In the genomic region with DNA sequence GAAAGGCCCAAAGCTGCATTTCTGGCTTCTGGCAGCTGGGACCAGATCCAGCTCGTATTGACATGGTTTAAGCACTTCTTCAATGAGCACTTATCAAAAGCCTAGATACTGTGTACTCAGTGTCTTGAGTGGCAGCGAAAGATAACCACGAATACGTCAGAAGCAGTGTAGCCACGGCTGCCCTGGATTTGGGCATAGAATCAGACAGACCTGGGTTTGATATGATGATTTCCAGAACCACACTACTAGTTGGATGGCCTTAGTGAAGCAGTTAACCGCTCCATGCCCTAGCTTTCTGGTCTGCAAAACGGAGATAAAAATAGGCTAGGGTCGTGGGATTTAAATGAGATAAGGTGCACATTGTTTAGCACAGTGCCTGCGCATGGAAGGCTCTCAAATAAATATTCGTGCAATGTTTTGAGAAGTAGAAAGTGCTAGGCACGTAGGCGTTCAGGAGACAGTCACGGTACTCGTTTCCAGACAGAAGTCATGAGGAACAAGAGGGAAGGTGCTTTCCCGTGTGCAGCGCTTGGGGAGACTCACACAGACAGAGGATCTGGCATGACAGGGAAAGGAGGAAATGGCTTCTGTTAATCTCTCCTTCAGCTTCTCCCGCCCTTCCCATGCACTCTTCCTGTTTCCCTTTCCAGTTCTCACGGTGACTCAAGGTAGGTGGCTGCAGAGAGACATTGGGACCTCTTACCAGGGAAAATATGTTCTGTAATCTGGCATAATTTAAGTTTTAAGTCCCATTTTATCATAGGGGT, we compare ENCODE assay signal across 8 cellular contexts.
DNase-seq lines count a peak whose midpoint lies in the region; ATAC-seq and TF ChIP-seq lines count a peak whose summit lies in the region.

No MANE protein-coding gene starts in this region.

- POLR2A ChIA-PET in activated CD8-positive, alpha-beta T cell treated with anti-CD3 and anti-CD28 coated beads, Interleukin-2, amount 10 ng/mL, durations not matched to agents 7 days and 5 days (lab: Charles Lee) = interaction anchor here (0.6 to 3.5 kb wide), 20 partner anchors 9 to 535 kb away, joined by 3 to 69 read pairs (median 6); a partner anchor contains a TSS

- DNase-seq in activated naive CD4-positive, alpha-beta T cell treated with Interleukin-2 at 50 U/mL for 16 hours = peak; percentile 42
- DNase-seq in activated naive CD4-positive, alpha-beta T cell (lab: John Stamatoyannopoulos, UW) = no peak
- DNase-seq in activated CD8-positive, alpha-beta T cell treated with anti-CD3 and anti-CD28 coated beads, Interleukin-2, amount 10 ng/mL, durations not matched to agents 7 days and 5 days = no peak
- DNase-seq in head of caudate nucleus (peak in 25 of 42 donors; percentile 14 to 71 (median 42)), retinal pigment epithelial cell (ENCODE audit: low read depth) (peak; percentile 27), SW480 (ENCODE audit: low spot score) (no peak), NCI-H2171 (lab: John Stamatoyannopoulos, UW) (no peak)

- intact Hi-C loops in head of caudate nucleus (cut with DNase I) = loop anchor here (2.0 to 10.0 kb wide), 4 partner anchors 39 to 552 kb away; a partner anchor contains a TSS

- H3K4me3 ChIP-seq in retinal pigment epithelial cell (ENCODE audit: low read length) = peak overlapping the region; percentile 29

- CTCF ChIA-PET in activated CD8-positive, alpha-beta T cell treated with anti-CD3 and anti-CD28 coated beads, Interleukin-2, amount 10 ng/mL, durations not matched to agents 7 days and 5 days (lab: Charles Lee) = interaction anchor here (0.7 to 11.2 kb wide), 18 partner anchors 9 to 939 kb away, joined by 3 to 301 read pairs (median 5); a partner anchor contains a TSS

- no peaks in the 10 kb centered on the region for H3K9me3 Mint-ChIP-seq in activated CD8-positive, alpha-beta T cell treated with anti-CD3 and anti-CD28 coated beads, Interleukin-2, amount 10 ng/mL, durations not matched to agents 7 days and 5 days (ENCODE audit: insufficient read depth)

- no peaks in the 10 kb centered on the region for H3K36me3 Mint-ChIP-seq in activated CD8-positive, alpha-beta T cell treated with anti-CD3 and anti-CD28 coated beads, Interleukin-2, amount 10 ng/mL, durations not matched to agents 7 days and 5 days (ENCODE audit: low read depth)

- peak overlapping the region; percentile 94 for H3K27ac Mint-ChIP-seq in activated CD8-positive, alpha-beta T cell treated with anti-CD3 and anti-CD28 coated beads, Interleukin-2, amount 10 ng/mL, durations not matched to agents 7 days and 5 days

- peak; percentile 18 for ATAC-seq in HG03457 (IDR thresholded peaks at IDR 0.05; ENCODE audit: unreplicated experiment)
- ATAC-seq in activated CD8-positive, alpha-beta T cell treated with anti-CD3 and anti-CD28 coated beads, Interleukin-2, amount 10 ng/mL, durations not matched to agents 7 days and 5 days = peak; percentile 29

- H3K4me3 Mint-ChIP-seq in activated CD8-positive, alpha-beta T cell treated with anti-CD3 and anti-CD28 coated beads, Interleukin-2, amount 10 ng/mL, durations not matched to agents 7 days and 5 days = peak overlapping the region; percentile 80

- peaks cover 51% of the 10 kb centered on the region for H3K4me1 Mint-ChIP-seq in activated CD8-positive, alpha-beta T cell treated with anti-CD3 and anti-CD28 coated beads, Interleukin-2, amount 10 ng/mL, durations not matched to agents 7 days and 5 days (ENCODE audit: low read depth)

- no peaks in the 10 kb centered on the region for H3K27me3 Mint-ChIP-seq in activated CD8-positive, alpha-beta T cell treated with anti-CD3 and anti-CD28 coated beads, Interleukin-2, amount 10 ng/mL, durations not matched to agents 7 days and 5 days (ENCODE audit: low read depth)

- no peak for TF ChIP-seq CTCF in retinal pigment epithelial cell (conservative IDR thresholded peaks at IDR 0.05; ENCODE audit: low read depth, low read length)

Comparison
In these comparisons a context has a peak if more than half of its experiments do, and no peak if none do; other contexts are left out.
1. DNase-seq: peak in activated naive CD4-positive, alpha-beta T cell treated with Interleukin-2 at 50 U/mL for 16 hours (single experiment), head of caudate nucleus (25 of 42) and retinal pigment epithelial cell (single experiment); none in activated naive CD4-positive, alpha-beta T cell (0 of 4), activated CD8-positive, alpha-beta T cell treated with anti-CD3 and anti-CD28 coated beads, Interleukin-2, amount 10 ng/mL, durations not matched to agents 7 days and 5 days (single experiment), SW480 (single experiment) and NCI-H2171 (single experiment).